ENCODE assay signal across 37 cellular contexts in genomic region chr12:44367916-44368315, GRCh38.
"Had no signal": no experiment of that assay in that cellular context is flagged by ENCODE, and none has a peak within 500 bp of the region (broad histone marks: within the 10 kb centered on the region; RNA-seq: fewer than 3 reads in every experiment).

No MANE protein-coding gene starts in this region.

- H3K9me3 Mint-ChIP-seq: activated CD4-positive, alpha-beta memory T cell treated with anti-CD3 and anti-CD28 coated beads for 36 hours; activated CD4-positive, alpha-beta T cell treated with anti-CD3 and anti-CD28 coated beads, Interleukin-2, amount 10 ng/mL, durations not matched to agents 24 days and 14 days; activated CD8-positive, alpha-beta T cell treated with anti-CD3 and anti-CD28 coated beads for 36 hours; activated naive CD4-positive, alpha-beta T cell treated with anti-CD3 and anti-CD28 coated beads for 36 hours; activated naive CD4-positive, alpha-beta T cell treated with anti-CD3 and anti-CD28 coated beads, Interleukin-2, amount 50 U/mL, for 72 hours; activated naive CD8-positive, alpha-beta T cell treated with anti-CD3 and anti-CD28 coated beads for 36 hours; activated T-cell treated with anti-CD3 and anti-CD28 coated beads, Interleukin-2, amount 50 U/mL, for 4 hours; activated T-cell treated with anti-CD3 and anti-CD28 coated beads, Interleukin-2, amount 50 U/mL, for 72 hours; activated T-helper 1 cell treated with anti-CD3 and anti-CD28 coated beads, Interleukin-12 subunit alpha, Interleukin-12 subunit beta, Interleukin-2, Interleukin-4 antibody, amounts not matched to agents 30 ng/mL and 10 ng/mL and 1 ng/mL, durations not matched to agents 14 hours and 24 hours and 36 hours; activated T-helper 17 cell treated with anti-CD3 and anti-CD28 coated beads, Interleukin-2, amount 50 U/mL, for 72 hours; T-helper 1 cell treated with Interleukin-12 subunit alpha and Interleukin-12 subunit beta and Interleukin-4 antibody, amounts not matched to agents 30 μg/mL and 1 μg/mL, for 36 hours; T-helper 2 cell treated with Interferon-gamma antibody and Interleukin-4, amounts not matched to agents 5 μg/mL and 100 μg/mL, for 36 hours; WTC11 had no signal

- H3K36me3 Mint-ChIP-seq: activated CD4-positive, alpha-beta memory T cell treated with anti-CD3 and anti-CD28 coated beads for 36 hours; activated naive CD4-positive, alpha-beta T cell treated with anti-CD3 and anti-CD28 coated beads, Interleukin-2, amount 50 U/mL, for 72 hours; activated naive CD8-positive, alpha-beta T cell treated with anti-CD3 and anti-CD28 coated beads for 36 hours; WTC11 had no signal

- H3K4me1 Mint-ChIP-seq: activated CD4-positive, alpha-beta T cell treated with anti-CD3 and anti-CD28 coated beads, Interleukin-2, amount 10 ng/mL, durations not matched to agents 24 days and 14 days; activated naive CD8-positive, alpha-beta T cell treated with anti-CD3 and anti-CD28 coated beads for 36 hours; activated T-helper 17 cell treated with anti-CD3 and anti-CD28 coated beads, Interleukin-2, amount 50 U/mL, for 72 hours; WTC11 had no signal

- H3K4me3 Mint-ChIP-seq: activated CD4-positive, alpha-beta memory T cell treated with anti-CD3 and anti-CD28 coated beads for 36 hours; activated CD4-positive, alpha-beta T cell treated with anti-CD3 and anti-CD28 coated beads, Interleukin-2, amount 10 ng/mL, durations not matched to agents 24 days and 14 days; activated CD8-positive, alpha-beta T cell treated with anti-CD3 and anti-CD28 coated beads for 36 hours; activated naive CD4-positive, alpha-beta T cell treated with anti-CD3 and anti-CD28 coated beads for 36 hours; activated naive CD8-positive, alpha-beta T cell treated with anti-CD3 and anti-CD28 coated beads for 36 hours; activated T-cell treated with anti-CD3 and anti-CD28 coated beads, Interleukin-2, amount 50 U/mL, for 4 hours; activated T-cell treated with anti-CD3 and anti-CD28 coated beads, Interleukin-2, amount 50 U/mL, for 72 hours; activated T-helper 1 cell treated with anti-CD3 and anti-CD28 coated beads, Interleukin-12 subunit alpha, Interleukin-12 subunit beta, Interleukin-2, Interleukin-4 antibody, amounts not matched to agents 30 ng/mL and 10 ng/mL and 1 ng/mL, durations not matched to agents 14 hours and 24 hours and 36 hours; activated T-helper 17 cell treated with anti-CD3 and anti-CD28 coated beads, Interleukin-2, amount 50 U/mL, for 72 hours; T-helper 1 cell treated with Interleukin-12 subunit alpha and Interleukin-12 subunit beta and Interleukin-4 antibody, amounts not matched to agents 30 μg/mL and 1 μg/mL, for 36 hours; T-helper 2 cell treated with Interferon-gamma antibody and Interleukin-4, amounts not matched to agents 5 μg/mL and 100 μg/mL, for 36 hours; WTC11 had no signal

- H3K27me3 ChIP-seq: adrenal gland, body of pancreas, brain microvascular endothelial cell, breast epithelium had no signal

- H3K4me1 ChIP-seq: adrenal gland, body of pancreas, breast epithelium had no signal

- DNase-seq: activated CD4-positive, alpha-beta memory T cell treated with anti-CD3 and anti-CD28 coated beads for 36 hours; activated CD4-positive, alpha-beta T cell treated with anti-CD3 and anti-CD28 coated beads for 4 hours; activated CD4-positive, alpha-beta T cell treated with anti-CD3 and anti-CD28 coated beads, Interleukin-2, amount 10 ng/mL, durations not matched to agents 24 days and 14 days; activated CD4-positive, alpha-beta T cell treated with anti-CD3 and anti-CD28 coated beads, Interleukin-2, amount 50 U/mL, for 1 hour; activated CD4-positive, alpha-beta T cell treated with anti-CD3 and anti-CD28 coated beads, Interleukin-2, amount 50 U/mL, for 4 hours; activated CD4-positive, CD25-positive, alpha-beta regulatory T cell; activated CD4-positive, CD25-positive, alpha-beta regulatory T cell treated with anti-CD3 and anti-CD28 coated beads, Interleukin-2, amount 50 U/mL, for 72 hours; activated CD8-positive, alpha-beta memory T cell treated with anti-CD3 and anti-CD28 coated beads, Interleukin-2, amount 50 U/mL, for 4 hours; activated CD8-positive, alpha-beta T cell treated with anti-CD3 and anti-CD28 coated beads for 36 hours; activated effector memory CD4-positive, alpha-beta T cell treated with anti-CD3 and anti-CD28 coated beads, Interleukin-2, amount 50 U/mL, for 16 hours; activated gamma-delta T cell treated with Interleukin-2 at 50 U/mL for 16 hours; activated naive CD4-positive, alpha-beta T cell; activated naive CD4-positive, alpha-beta T cell treated with anti-CD3 and anti-CD28 coated beads for 36 hours; activated naive CD4-positive, alpha-beta T cell treated with anti-CD3 and anti-CD28 coated beads, Interleukin-2, amount 50 U/mL, for 16 hours; activated naive CD8-positive, alpha-beta T cell treated with anti-CD3 and anti-CD28 coated beads for 36 hours; activated T-cell treated with anti-CD3 and anti-CD28 coated beads for 4 hours; activated T-cell treated with anti-CD3 and anti-CD28 coated beads, Interleukin-2, amount 50 U/mL, for 1 hour; activated T-cell treated with anti-CD3 and anti-CD28 coated beads, Interleukin-2, amount 50 U/mL, for 4 hours; activated T-cell treated with anti-CD3 and anti-CD28 coated beads, Interleukin-2, amount 50 U/mL, for 72 hours; adrenal gland; amniotic stem cell; aorta; body of pancreas; brain microvascular endothelial cell; central memory CD4-positive, alpha-beta T cell; SW 1271; T-helper 1 cell; T-helper 2 cell; T-helper 9 cell; WERI-Rb-1 had no signal

- H3K27ac Mint-ChIP-seq: activated CD4-positive, alpha-beta memory T cell treated with anti-CD3 and anti-CD28 coated beads for 36 hours; activated CD4-positive, alpha-beta T cell treated with anti-CD3 and anti-CD28 coated beads, Interleukin-2, amount 10 ng/mL, durations not matched to agents 24 days and 14 days; activated CD8-positive, alpha-beta T cell treated with anti-CD3 and anti-CD28 coated beads for 36 hours; activated naive CD4-positive, alpha-beta T cell treated with anti-CD3 and anti-CD28 coated beads for 36 hours; activated naive CD4-positive, alpha-beta T cell treated with anti-CD3 and anti-CD28 coated beads, Interleukin-2, amount 50 U/mL, for 72 hours; activated naive CD8-positive, alpha-beta T cell treated with anti-CD3 and anti-CD28 coated beads for 36 hours; activated T-cell treated with anti-CD3 and anti-CD28 coated beads, Interleukin-2, amount 50 U/mL, for 72 hours; activated T-helper 1 cell treated with anti-CD3 and anti-CD28 coated beads, Interleukin-12 subunit alpha, Interleukin-12 subunit beta, Interleukin-2, Interleukin-4 antibody, amounts not matched to agents 30 ng/mL and 10 ng/mL and 1 ng/mL, durations not matched to agents 14 hours and 24 hours and 36 hours; activated T-helper 17 cell treated with anti-CD3 and anti-CD28 coated beads, Interleukin-2, amount 50 U/mL, for 72 hours; T-helper 1 cell treated with Interleukin-12 subunit alpha and Interleukin-12 subunit beta and Interleukin-4 antibody, amounts not matched to agents 30 μg/mL and 1 μg/mL, for 36 hours; T-helper 2 cell treated with Interferon-gamma antibody and Interleukin-4, amounts not matched to agents 5 μg/mL and 100 μg/mL, for 36 hours; WTC11 had no signal

- H3K27ac ChIP-seq: adrenal gland, body of pancreas, brain microvascular endothelial cell, breast epithelium, WERI-Rb-1 had no signal

- ATAC-seq: activated CD8-positive, alpha-beta T cell treated with anti-CD3 and anti-CD28 coated beads for 36 hours; activated naive CD4-positive, alpha-beta T cell treated with anti-CD3 and anti-CD28 coated beads, Interleukin-2, amount 50 U/mL, for 72 hours; activated T-cell treated with anti-CD3 and anti-CD28 coated beads, Interleukin-2, amount 50 U/mL, for 4 hours; activated T-cell treated with anti-CD3 and anti-CD28 coated beads, Interleukin-2, amount 50 U/mL, for 72 hours; activated T-helper 17 cell treated with anti-CD3 and anti-CD28 coated beads, Interleukin-2, amount 50 U/mL, for 72 hours; body of pancreas; WTC11 had no signal

- H3K27me3 Mint-ChIP-seq: activated CD4-positive, alpha-beta memory T cell treated with anti-CD3 and anti-CD28 coated beads for 36 hours; activated CD4-positive, alpha-beta T cell treated with anti-CD3 and anti-CD28 coated beads, Interleukin-2, amount 10 ng/mL, durations not matched to agents 24 days and 14 days; activated CD8-positive, alpha-beta T cell treated with anti-CD3 and anti-CD28 coated beads for 36 hours; activated naive CD8-positive, alpha-beta T cell treated with anti-CD3 and anti-CD28 coated beads for 36 hours; activated T-helper 17 cell treated with anti-CD3 and anti-CD28 coated beads, Interleukin-2, amount 50 U/mL, for 72 hours had no signal

- H3K36me3 ChIP-seq: adrenal gland, brain microvascular endothelial cell, breast epithelium, WERI-Rb-1 had no signal

- H3K4me3 ChIP-seq: adrenal gland, body of pancreas, breast epithelium had no signal

- H3K9me3 ChIP-seq: adrenal gland, body of pancreas, breast epithelium had no signal
